ENCODE assay signal across 8 cellular contexts in genomic region chr6:138795809-138796469, GRCh38. TPM values are rescaled to one million over a fixed set of nuclear protein-coding genes. Genes with fewer than 3 reads are reported as not detected.
A peak's percentile ranks its signal among the peaks of the same experiment; 100 is the strongest.
DNase-seq lines count a peak whose midpoint lies in the region; ATAC-seq, FAIRE-seq and TF ChIP-seq lines count a peak whose summit lies in the region.

A gene with protein sequence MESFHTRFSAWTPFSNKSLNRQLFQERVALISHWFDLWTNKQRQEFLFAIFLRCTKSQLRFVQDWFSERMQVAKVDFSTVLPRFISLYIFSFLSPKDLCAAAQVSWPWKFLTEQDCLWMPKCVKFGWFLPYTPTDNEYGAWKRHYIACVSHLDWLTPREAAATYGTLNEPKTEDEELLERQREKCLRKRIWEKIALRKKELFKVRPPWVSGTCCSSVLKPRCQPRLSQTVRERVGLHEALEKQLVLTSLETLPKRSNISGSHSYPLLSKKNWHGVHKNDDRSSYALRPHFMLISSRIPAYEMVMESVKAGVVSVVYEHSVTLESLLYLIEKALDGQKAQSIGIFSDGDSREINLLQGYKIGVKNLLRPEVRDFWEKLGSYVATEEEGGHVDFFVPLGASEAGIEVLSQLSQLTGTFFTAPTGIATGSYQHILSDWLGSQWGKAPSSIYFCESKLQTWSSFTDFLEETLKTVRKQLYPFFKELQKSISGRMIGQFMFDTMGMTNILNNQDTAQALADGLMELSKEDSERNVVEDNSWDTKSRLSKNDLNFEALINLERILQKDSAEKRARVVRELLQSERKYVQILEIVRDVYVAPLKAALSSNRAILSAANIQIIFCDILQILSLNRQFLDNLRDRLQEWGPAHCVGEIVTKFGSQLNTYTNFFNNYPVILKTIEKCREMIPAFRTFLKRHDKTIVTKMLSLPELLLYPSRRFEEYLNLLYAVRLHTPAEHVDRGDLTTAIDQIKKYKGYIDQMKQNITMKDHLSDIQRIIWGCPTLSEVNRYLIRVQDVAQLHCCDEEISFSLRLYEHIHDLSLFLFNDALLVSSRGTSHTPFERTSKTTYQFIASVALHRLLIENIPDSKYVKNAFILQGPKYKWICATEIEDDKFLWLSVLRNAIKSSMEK (plus strand): TSS chr6:138796087. CDS start chr6:138813275, 17,188 bp downstream.

- 9% methylated on average over 38 of the region's 48 CpGs for WGBS in smooth muscle cell (ENCODE audit: low lambda C conversion rate)

- H3K27me3 ChIP-seq in smooth muscle cell (ENCODE audit: low read depth) (no peaks in the 10 kb centered on the region), BE2C (no peaks in the 10 kb centered on the region)

- no peaks in the 10 kb centered on the region for H3K36me3 ChIP-seq in smooth muscle cell (ENCODE audit: low read depth)
- no peaks in the 10 kb centered on the region for H3K36me3 ChIP-seq in BE2C

- H3K79me2 ChIP-seq in smooth muscle cell (ENCODE audit: low read depth), result no peaks in the 10 kb centered on the region

- no peak within 1 kb of the TSS for H3K27ac ChIP-seq in smooth muscle cell (ENCODE audit: low read depth)

- H3K4me1 ChIP-seq in smooth muscle cell (ENCODE audit: low read depth), result peaks cover 5% of the 10 kb centered on the region
- no peaks in the 10 kb centered on the region for H3K4me1 ChIP-seq in BE2C

- H2AFZ ChIP-seq in smooth muscle cell (ENCODE audit: low read depth), result peak within 1 kb of the TSS; percentile 99

- peak within 1 kb of the TSS; percentile 30 to 43 for H3K4me3 ChIP-seq in cardiac fibroblast (replicated peaks in 1 of 2; ENCODE audit: low read depth in 2 of 2, low read length in 2 of 2)
- H3K4me3 ChIP-seq in smooth muscle cell, result peak within 1 kb of the TSS; percentile 54
- no peak within 1 kb of the TSS for H3K4me3 ChIP-seq in BE2C (ENCODE audit: low read depth, low read length)

- no peak for FAIRE-seq in GM12891 (lab: Jason Lieb, UNC)

- DNase-seq in cardiac fibroblast (ENCODE audit: low read depth in 2 of 2) (peak; percentile 57 to 62), islet precursor cell (peak; percentile 92), smooth muscle cell (lab: John Stamatoyannopoulos, UW; ENCODE audit: unreplicated experiment) (peak; percentile 10), GM12891 (ENCODE audit: insufficient read length, low spot score) (no peak), BE2C (no peak), foreskin melanocyte (no peak), HuH-7 (ENCODE audit: low spot score) (no peak)

- peak within 1 kb of the TSS; percentile 56 for H3K9ac ChIP-seq in smooth muscle cell (ENCODE audit: low read depth)

- no peaks in the 10 kb centered on the region for H4K20me1 ChIP-seq in smooth muscle cell (ENCODE audit: low read depth)

- TF ChIP-seq POLR2A in GM12891 (IDR thresholded peaks at IDR 0.05; ENCODE audit: low read depth, low read length), result no peak

- H3F3A ChIP-seq in smooth muscle cell (ENCODE audit: low read depth), result no peaks in the 10 kb centered on the region

- H3K9me3 ChIP-seq in smooth muscle cell (replicated peaks; ENCODE audit: low read depth), result no peaks in the 10 kb centered on the region
- no peaks in the 10 kb centered on the region for H3K9me3 ChIP-seq in BE2C

- TF ChIP-seq CTCF in cardiac fibroblast (IDR thresholded peaks at IDR 0.05; ENCODE audit: low read depth, low read length), result no peak
- no peak for TF ChIP-seq CTCF in smooth muscle cell (IDR thresholded peaks at IDR 0.05; ENCODE audit: borderline replicate concordance, insufficient read depth, poor library complexity, severe bottlenecking)
- TF ChIP-seq CTCF in BE2C (IDR thresholded peaks at IDR 0.05; ENCODE audit: low read depth, low read length), result no peak

- H3K4me2 ChIP-seq in smooth muscle cell, result peak within 1 kb of the TSS; percentile 95

- peak; percentile 52 for ATAC-seq in HG03354 (IDR thresholded peaks at IDR 0.05; ENCODE audit: poor library complexity, severe bottlenecking, unreplicated experiment)

TF ChIP-seq in GM12891, 5 proteins besides CTCF, POLR2A, EP300 and RAD21:
- TF ChIP-seq SPI1 (IDR thresholded peaks at IDR 0.05; ENCODE audit: low read depth, low read length) (no peak), POLR2AphosphoS5 (IDR thresholded peaks at IDR 0.05; ENCODE audit: low read depth, low read length) (no peak)

RNA-seq across cellular contexts. Expression of the gene that starts here (rescaled TPM):
- not detected in 2 replicates for total RNA-seq in smooth muscle cell
- polyA plus RNA-seq in smooth muscle cell, result 0.07 and 0.14 TPM in 2 replicates
- not detected for polyA plus RNA-seq in GM12891 (2012; ENCODE audit: low read depth, missing spikeins)
- not detected for polyA plus RNA-seq in BE2C (2012; ENCODE audit: insufficient read depth, insufficient read length, low read depth)

Comparison
In these comparisons a context has a peak if more than half of its experiments do, and no peak if none do; other contexts are left out.
1. Peak in DNase-seq, H3K4me3 ChIP-seq, H3K9ac ChIP-seq and H3K4me2 ChIP-seq in smooth muscle cell; RNA of the gene not detected or under 1 TPM.
2. DNase-seq: peak in cardiac fibroblast (2 of 2) and islet precursor cell (single experiment); none in GM12891 (single experiment), BE2C (single experiment), foreskin melanocyte (single experiment) and HuH-7 (single experiment).